ENCODE assay signal across 28 cellular contexts in genomic region chr1:88354256-88354655, GRCh38.
"Had no signal": no experiment of that assay in that cellular context is flagged by ENCODE, and none has a peak within 500 bp of the region (broad histone marks: within the 10 kb centered on the region; RNA-seq: fewer than 3 reads in every experiment).

No MANE protein-coding gene starts in this region.

- H3K36me3 Mint-ChIP-seq: stimulated activated memory B cell treated with anti-CD40 and anti-IgM and Interleukin-4, amounts not matched to agents 10 μg/mL and 1 μg/mL and 100 μg/mL, for 72 hours; stimulated activated naive B cell treated with anti-CD40 and anti-IgM and Interleukin-4, amounts not matched to agents 10 μg/mL and 1 μg/mL and 100 μg/mL, for 72 hours; type B pancreatic cell had no signal

- H3K4me3 ChIP-seq: stomach, suprapubic skin, testis, thoracic aorta, thyroid gland, tibial artery, tibial nerve, transverse colon, upper lobe of left lung, upper lobe of right lung, uterus, vagina had no signal

- H3K4me1 ChIP-seq: stomach, suprapubic skin, testis, thyroid gland, tibial artery, tibial nerve, transverse colon, upper lobe of left lung, upper lobe of right lung, uterus, vagina had no signal

- H3K27me3 ChIP-seq: stomach, suprapubic skin, testis, thyroid gland, tibial artery, tibial nerve, transverse colon, upper lobe of left lung, upper lobe of right lung, uterus, vagina had no signal

- DNase-seq: stimulated activated CD4-positive, alpha-beta T cell treated with anti-CD3 and anti-CD28 coated beads, Interleukin-2, amount 100 ng/mL, for 48 hours; stimulated activated CD4-positive, alpha-beta T cell treated with anti-CD3 and anti-CD28 coated beads, Interleukin-4, amount 100 ng/mL, for 1 hour; stimulated activated CD4-positive, alpha-beta T cell treated with anti-CD3 and anti-CD28 coated beads, Interleukin-4, amount 100 ng/mL, for 24 hours; stimulated activated CD4-positive, alpha-beta T cell treated with anti-CD3 and anti-CD28 coated beads, Interleukin-4, amount 100 ng/mL, for 4 hours; stimulated activated CD8-positive, alpha-beta memory T cell treated with anti-CD3 and anti-CD28 coated beads, Interleukin-4, amount 100 ng/mL, for 48 hours; stimulated activated naive B cell treated with anti-CD40 and anti-IgM and Interleukin-4, amounts not matched to agents 10 μg/mL and 1 μg/mL and 100 μg/mL, for 72 hours; stimulated activated naive CD4-positive, alpha-beta T cell; stimulated activated naive CD4-positive, alpha-beta T cell treated with Interleukin-2 at 50 U/mL for 16 hours; stimulated activated naive CD8-positive, alpha-beta T cell treated with anti-CD3 and anti-CD28 coated beads, Interleukin-15, amount 100 ng/mL, for 72 hours; stimulated activated naive CD8-positive, alpha-beta T cell treated with anti-CD3 and anti-CD28 coated beads, Interleukin-15, Interleukin-2, amounts not matched to agents 100 U/mL and 50 U/mL, for 24 hours; stomach; substantia nigra; testis; thyroid gland; tibial artery; transverse colon; trophoblast cell; upper lobe of left lung; upper lobe of right lung; uterus had no signal

- H3K4me1 Mint-ChIP-seq: stimulated activated memory B cell treated with anti-CD40 and anti-IgM and Interleukin-4, amounts not matched to agents 10 μg/mL and 1 μg/mL and 100 μg/mL, for 72 hours; stimulated activated naive B cell treated with anti-CD40 and anti-IgM and Interleukin-4, amounts not matched to agents 10 μg/mL and 1 μg/mL and 100 μg/mL, for 72 hours; stimulated activated naive CD8-positive, alpha-beta T cell treated with anti-CD3 and anti-CD28 coated beads, Interleukin-15, amount 100 ng/mL, for 72 hours had no signal

- H3K27ac ChIP-seq: stomach, suprapubic skin, testis, thoracic aorta, thyroid gland, tibial artery, tibial nerve, transverse colon, upper lobe of left lung, upper lobe of right lung, uterus, vagina had no signal

- FAIRE-seq: urothelium cell line had no signal

- H3K4me3 Mint-ChIP-seq: stimulated activated memory B cell treated with anti-CD40 and anti-IgM and Interleukin-4, amounts not matched to agents 10 μg/mL and 1 μg/mL and 100 μg/mL, for 72 hours; stimulated activated naive B cell treated with anti-CD40 and anti-IgM and Interleukin-4, amounts not matched to agents 10 μg/mL and 1 μg/mL and 100 μg/mL, for 72 hours; stimulated activated naive CD8-positive, alpha-beta T cell treated with anti-CD3 and anti-CD28 coated beads, Interleukin-15, amount 100 ng/mL, for 72 hours; stimulated activated naive CD8-positive, alpha-beta T cell treated with anti-CD3 and anti-CD28 coated beads, Interleukin-15, Interleukin-2, amounts not matched to agents 100 ng/mL and 50 ng/mL, for 24 hours; type B pancreatic cell had no signal

- H3K36me3 ChIP-seq: stomach, suprapubic skin, thoracic aorta, thyroid gland, tibial artery, tibial nerve, transverse colon, upper lobe of left lung, upper lobe of right lung, uterus, vagina had no signal

- H3K9me3 ChIP-seq: stomach, suprapubic skin, testis, thoracic aorta, thyroid gland, tibial artery, tibial nerve, transverse colon, upper lobe of left lung, upper lobe of right lung, uterus, vagina had no signal

- ATAC-seq: stimulated activated memory B cell treated with anti-CD40 and anti-IgM and Interleukin-4, amounts not matched to agents 10 μg/mL and 1 μg/mL and 100 μg/mL, for 72 hours; stimulated activated naive B cell treated with anti-CD40 and anti-IgM and Interleukin-4, amounts not matched to agents 10 μg/mL and 1 μg/mL and 100 μg/mL, for 72 hours; stimulated activated naive CD8-positive, alpha-beta T cell treated with anti-CD3 and anti-CD28 coated beads, Interleukin-15, amount 100 ng/mL, for 72 hours; stimulated activated naive CD8-positive, alpha-beta T cell treated with anti-CD3 and anti-CD28 coated beads, Interleukin-15, Interleukin-2, amounts not matched to agents 100 U/mL and 50 U/mL, for 24 hours; upper lobe of right lung had no signal

- H3K9me3 Mint-ChIP-seq: stimulated activated memory B cell treated with anti-CD40 and anti-IgM and Interleukin-4, amounts not matched to agents 10 μg/mL and 1 μg/mL and 100 μg/mL, for 72 hours; stimulated activated naive B cell treated with anti-CD40 and anti-IgM and Interleukin-4, amounts not matched to agents 10 μg/mL and 1 μg/mL and 100 μg/mL, for 72 hours; stimulated activated naive CD8-positive, alpha-beta T cell treated with anti-CD3 and anti-CD28 coated beads, Interleukin-15, amount 100 ng/mL, for 72 hours; stimulated activated naive CD8-positive, alpha-beta T cell treated with anti-CD3 and anti-CD28 coated beads, Interleukin-15, Interleukin-2, amounts not matched to agents 100 ng/mL and 50 ng/mL, for 24 hours; type B pancreatic cell had no signal

- H3K27ac Mint-ChIP-seq: stimulated activated memory B cell treated with anti-CD40 and anti-IgM and Interleukin-4, amounts not matched to agents 10 μg/mL and 1 μg/mL and 100 μg/mL, for 72 hours; stimulated activated naive B cell treated with anti-CD40 and anti-IgM and Interleukin-4, amounts not matched to agents 10 μg/mL and 1 μg/mL and 100 μg/mL, for 72 hours; stimulated activated naive CD8-positive, alpha-beta T cell treated with anti-CD3 and anti-CD28 coated beads, Interleukin-15, amount 100 ng/mL, for 72 hours; stimulated activated naive CD8-positive, alpha-beta T cell treated with anti-CD3 and anti-CD28 coated beads, Interleukin-15, Interleukin-2, amounts not matched to agents 100 ng/mL and 50 ng/mL, for 24 hours; type B pancreatic cell had no signal
